8 cellular contexts compared by ENCODE assay signal in genomic region chr1:161038523-161039153, GRCh38. TPM values are rescaled to one million over a fixed set of nuclear protein-coding genes. Genes with fewer than 3 reads are reported as not detected.
A peak's percentile ranks its signal among the peaks of the same experiment; 100 is the strongest.
DNase-seq lines count a peak whose midpoint lies in the region; ATAC-seq and TF ChIP-seq lines count a peak whose summit lies in the region.

Gene TSTD1 (minus strand): TSS chr1:161038964. CDS start chr1:161038889, 75 bp downstream.

- peaks cover 34% of the 10 kb centered on the region for H3K36me3 ChIP-seq in iPS-18a (ENCODE audit: control insufficient read depth, low read depth, low read length)

- peaks cover 9% of the 10 kb centered on the region for H3K4me1 ChIP-seq in iPS-18a (ENCODE audit: control insufficient read depth, low read depth, low read length)

- H3K4me3 ChIP-seq in iPS-18a (ENCODE audit: low read length) (peak within 1 kb of the TSS; percentile 77), skin epidermis (peak within 1 kb of the TSS; percentile 44 to 71 (median 64))

- no peaks in the 10 kb centered on the region for H3K27me3 Mint-ChIP-seq in IgD-negative memory B cell
- H3K27me3 Mint-ChIP-seq in activated naive CD8-positive, alpha-beta T cell treated with anti-CD3 and anti-CD28 coated beads, Interleukin-2, amount 50 U/mL, for 24 hours = no peaks in the 10 kb centered on the region

- peaks cover 2% of the 10 kb centered on the region for H3K36me3 Mint-ChIP-seq in IgD-negative memory B cell
- H3K36me3 Mint-ChIP-seq in activated naive CD8-positive, alpha-beta T cell treated with anti-CD3 and anti-CD28 coated beads, Interleukin-2, amount 50 U/mL, for 24 hours (ENCODE audit: low read depth) = peaks cover 45% of the 10 kb centered on the region

- H3K9me3 Mint-ChIP-seq in IgD-negative memory B cell = no peaks in the 10 kb centered on the region
- H3K9me3 Mint-ChIP-seq in activated naive CD8-positive, alpha-beta T cell treated with anti-CD3 and anti-CD28 coated beads, Interleukin-2, amount 50 U/mL, for 24 hours = no peaks in the 10 kb centered on the region

- H3K4me1 Mint-ChIP-seq in IgD-negative memory B cell = peaks cover 16 to 30% (median 26%) of the 10 kb centered on the region in 3 donors
- H3K4me1 Mint-ChIP-seq in activated naive CD8-positive, alpha-beta T cell treated with anti-CD3 and anti-CD28 coated beads, Interleukin-2, amount 50 U/mL, for 24 hours = peaks cover 61% of the 10 kb centered on the region

- H3K9me3 ChIP-seq in iPS-18a (ENCODE audit: control insufficient read depth, low read depth, low read length) = no peaks in the 10 kb centered on the region

- DNase-seq in COLO668 (lab: John Stamatoyannopoulos, UW; ENCODE audit: unreplicated experiment) = peak; percentile 85
- DNase-seq in GM20000 (ENCODE audit: low spot score) = peak; percentile 92
- DNase-seq in SW480 (ENCODE audit: low spot score) = peak; percentile 83
- peak; percentile 89 for DNase-seq in activated naive CD8-positive, alpha-beta T cell treated with anti-CD3 and anti-CD28 coated beads, Interleukin-2, amount 50 U/mL, for 24 hours
- DNase-seq in T1000 (lab: John Stamatoyannopoulos, UW) = no peak

- H3K4me3 Mint-ChIP-seq in IgD-negative memory B cell = peak within 1 kb of the TSS; percentile 85 to 98 (median 92)
- peak within 1 kb of the TSS; percentile 88 for H3K4me3 Mint-ChIP-seq in activated naive CD8-positive, alpha-beta T cell treated with anti-CD3 and anti-CD28 coated beads, Interleukin-2, amount 50 U/mL, for 24 hours

- H3K9ac ChIP-seq in iPS-18a (ENCODE audit: low read length) = peak within 1 kb of the TSS; percentile 62

- no peaks in the 10 kb centered on the region for H3K27me3 ChIP-seq in iPS-18a (ENCODE audit: control insufficient read depth, insufficient read depth, low read length)

- H3K27ac ChIP-seq in iPS-18a (ENCODE audit: low read length) (no peak within 1 kb of the TSS), skin epidermis (peak within 1 kb of the TSS; percentile 36 to 91 (median 78))

- peak within 1 kb of the TSS; percentile 81 to 98 (median 90) for H3K27ac Mint-ChIP-seq in IgD-negative memory B cell
- peak within 1 kb of the TSS; percentile 91 for H3K27ac Mint-ChIP-seq in activated naive CD8-positive, alpha-beta T cell treated with anti-CD3 and anti-CD28 coated beads, Interleukin-2, amount 50 U/mL, for 24 hours

- ATAC-seq in activated naive CD8-positive, alpha-beta T cell treated with anti-CD3 and anti-CD28 coated beads, Interleukin-2, amount 50 U/mL, for 24 hours = peak; percentile 87

- TF ChIP-seq CTCF in GM20000 (IDR thresholded peaks at IDR 0.05; ENCODE audit: extremely low read depth, missing control alignments) = no peak

RNA-seq across cellular contexts. Expression of gene TSTD1, which starts in this region (rescaled TPM):
- polyA plus RNA-seq in IgD-negative memory B cell = 349 TPM
